In the genomic region with DNA sequence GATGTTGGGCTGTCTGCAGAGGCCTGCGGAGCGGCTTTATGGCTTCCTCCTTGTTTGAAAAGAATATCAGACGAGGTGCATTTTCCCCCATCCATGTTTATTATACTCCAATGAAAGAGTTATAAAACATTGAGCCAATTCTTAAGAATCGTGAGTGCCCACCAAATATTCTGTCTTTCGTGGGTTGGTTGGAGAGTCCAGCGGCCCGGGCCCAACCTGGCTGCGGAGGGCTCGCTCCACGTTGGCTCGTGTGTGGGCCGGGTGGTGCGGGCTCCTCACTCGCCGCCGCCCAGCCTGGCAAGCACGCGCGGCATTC, we compare ENCODE assay signal across 8 cellular contexts. TPM values are rescaled to one million over a fixed set of nuclear protein-coding genes. Genes with fewer than 3 reads are reported as not detected.
DNase-seq lines count a peak whose midpoint lies in the region; ATAC-seq, FAIRE-seq and TF ChIP-seq lines count a peak whose summit lies in the region.

No MANE protein-coding gene starts in this region.

- H3K27me3 Mint-ChIP-seq in CD8-positive, alpha-beta memory T cell = peaks cover 0 to 5% of the 10 kb centered on the region in 2 donors

- no peaks in the 10 kb centered on the region for H3K9me3 ChIP-seq in CD8-positive, alpha-beta memory T cell (ENCODE audit: low read length)
- H3K9me3 ChIP-seq in RWPE2 (ENCODE audit: severe bottlenecking) (no peaks in the 10 kb centered on the region), pancreas (no peaks in the 10 kb centered on the region)

- 77 to 78% methylated on average over 19 of the region's 19 CpGs for WGBS in pancreas, 2 donors

- H3K36me3 ChIP-seq in CD8-positive, alpha-beta memory T cell (ENCODE audit: insufficient read depth, low read length) = no peaks in the 10 kb centered on the region
- H3K36me3 ChIP-seq in RWPE2 (ENCODE audit: low read depth) (peaks cover 4% of the 10 kb centered on the region; the same call in 1 of the 2 replicates), pancreas (no peaks in the 10 kb centered on the region)

- peaks cover 0 to under 1% (median 0%) of the 10 kb centered on the region in 3 donors for H3K36me3 Mint-ChIP-seq in CD8-positive, alpha-beta memory T cell

- H3K4me3 Mint-ChIP-seq in CD8-positive, alpha-beta memory T cell = peak overlapping the region; percentile 62 to 79 (median 72)

- H3K4me3 ChIP-seq in CD8-positive, alpha-beta memory T cell (ENCODE audit: low read length) = peak overlapping the region; percentile 60
- H3K4me3 ChIP-seq in RWPE2 (ENCODE audit: severe bottlenecking) = peak overlapping the region; percentile 76
- peak overlapping the region; percentile 54 for H3K4me3 ChIP-seq in fibroblast of mammary gland (ENCODE audit: control insufficient read depth, low read depth, low read length)
- peak overlapping the region; percentile 34 to 96 (median 53) for H3K4me3 ChIP-seq in pancreas

- ATAC-seq in RWPE2 (ENCODE audit: low read depth) = no peak
- ATAC-seq in pancreas = no peak
- ATAC-seq in GM18870 (IDR thresholded peaks at IDR 0.05; ENCODE audit: unreplicated experiment) = no peak
- no peak for ATAC-seq in GM21723 (IDR thresholded peaks at IDR 0.05; ENCODE audit: unreplicated experiment)

- no peak overlapping the region for H3K27ac ChIP-seq in CD8-positive, alpha-beta memory T cell (ENCODE audit: low read depth, low read length)
- H3K27ac ChIP-seq in RWPE2 (ENCODE audit: poor library complexity, severe bottlenecking) = no peak overlapping the region
- no peak overlapping the region for H3K27ac ChIP-seq in pancreas

- no peak for TF ChIP-seq CTCF in RWPE2 (IDR thresholded peaks at IDR 0.05; ENCODE audit: poor library complexity, severe bottlenecking)
- TF ChIP-seq CTCF in fibroblast of mammary gland (conservative IDR thresholded peaks at IDR 0.05; ENCODE audit: control insufficient read depth, insufficient read depth, low read depth, low read length) = no peak
- TF ChIP-seq CTCF in pancreas (IDR thresholded peaks at IDR 0.05) = no peak

- peak in 1 of 5 donors; percentile 44 for DNase-seq in CD8-positive, alpha-beta memory T cell
- no peak for DNase-seq in RWPE2 (ENCODE audit: low spot score)
- no peak for DNase-seq in fibroblast of mammary gland (ENCODE audit: low read depth)
- peak in 1 of 6 donors; percentile 80 for DNase-seq in pancreas
- no peak for DNase-seq in stimulated activated naive CD4-positive, alpha-beta T cell treated with Interleukin-2 at 50 U/mL for 16 hours (lab: John Stamatoyannopoulos, UW)
- DNase-seq in urothelium cell line (ENCODE audit: low spot score) = no peak

- POLR2A ChIA-PET in CD8-positive, alpha-beta memory T cell (lab: Charles Lee) = interaction anchor here (0.5 kb wide), 1 partner anchor 55 kb away, joined by 4 read pairs; no protein-coding TSS in a partner anchor

- CTCF ChIA-PET in CD8-positive, alpha-beta memory T cell (lab: Charles Lee) = no interaction called here

- intact Hi-C loops in pancreas (cut with DNase I) = loop anchor here in 1 of 3 donors (5.0 kb wide), 1 partner anchor 92 kb away; no protein-coding TSS in a partner anchor

- FAIRE-seq in pancreas (lab: Jason Lieb, UNC) = no peak
- FAIRE-seq in urothelium cell line (lab: Jason Lieb, UNC) = no peak

- no peaks in the 10 kb centered on the region for H3K27me3 ChIP-seq in CD8-positive, alpha-beta memory T cell (ENCODE audit: insufficient read depth, low read length, poor library complexity, severe bottlenecking)
- H3K27me3 ChIP-seq in RWPE2 (ENCODE audit: insufficient read depth, poor library complexity, severe bottlenecking) (no peaks in the 10 kb centered on the region), pancreas (no peaks in the 10 kb centered on the region)

- H3K4me1 ChIP-seq in CD8-positive, alpha-beta memory T cell (ENCODE audit: insufficient read depth, low read length) = peaks cover 27% of the 10 kb centered on the region
- H3K4me1 ChIP-seq in RWPE2 (ENCODE audit: insufficient read depth, poor library complexity, severe bottlenecking) (no peaks in the 10 kb centered on the region), pancreas (peaks cover 0 to 14% (median 4%) of the 10 kb centered on the region in 3 donors)

- H3K4me1 Mint-ChIP-seq in CD8-positive, alpha-beta memory T cell = peaks cover 25 to 52% (median 26%) of the 10 kb centered on the region in 3 donors

- H3K27ac Mint-ChIP-seq in CD8-positive, alpha-beta memory T cell = peak overlapping the region in 2 of 8 donors; percentile 17 to 68

- H3K9me3 Mint-ChIP-seq in CD8-positive, alpha-beta memory T cell = no peaks in the 10 kb centered on the region

RNA-seq across cellular contexts. Expression of a gene that starts 0.7 kb away (rescaled TPM):
- total RNA-seq in CD8-positive, alpha-beta memory T cell = 10 to 100 TPM; 18.0 to 18.2 TPM
- 4.6 TPM for polyA plus RNA-seq in CD8-positive, alpha-beta memory T cell
- 10 to 100 TPM; 20.7 to 47.8 (median 25.3) TPM for total RNA-seq in pancreas
- 10 to 100 TPM; 24.5 to 28.4 TPM for polyA plus RNA-seq in pancreas
